ENCODE assay signal across 23 cellular contexts in genomic region chr5:82244854-82245635, GRCh38. TPM values are rescaled to one million over a fixed set of nuclear protein-coding genes. Genes with fewer than 3 reads are reported as not detected.
A peak's percentile ranks its signal among the peaks of the same experiment; 100 is the strongest.
DNase-seq lines count a peak whose midpoint lies in the region; FAIRE-seq and TF ChIP-seq lines count a peak whose summit lies in the region.
"Had no signal": no experiment of that assay in that cellular context is flagged by ENCODE, and none has a peak within 500 bp of the region (broad histone marks: within the 10 kb centered on the region; RNA-seq: fewer than 3 reads in every experiment).

No MANE protein-coding gene starts in this region.

- H3K79me2 ChIP-seq in GM23248 (ENCODE audit: insufficient read depth) (no peaks in the 10 kb centered on the region), H1 (ENCODE audit: control insufficient read depth in 1 of 2, insufficient read depth in 2 of 2, low read length in 2 of 2) (no peaks in the 10 kb centered on the region; a peak in 1 of 4 replicates), parathyroid adenoma (no peaks in the 10 kb centered on the region)

- no peak overlapping the region for H2BK120ac ChIP-seq in H1 (replicated peaks; ENCODE audit: low read depth, low read length)

- no peak overlapping the region for H4K91ac ChIP-seq in H1 (replicated peaks; ENCODE audit: insufficient read length, low read length)

- CTCF ChIA-PET in H1 (lab: Charles Lee; ENCODE audit: partially characterized antibody) = interaction anchor here (0.6 kb wide), 1 partner anchor 271 kb away, joined by 3 read pairs; no protein-coding TSS in a partner anchor

- no peaks in the 10 kb centered on the region for H3F3A ChIP-seq in GM23248 (ENCODE audit: insufficient read depth)

- H3K79me1 ChIP-seq in H1 (ENCODE audit: low read depth, low read length) = no peaks in the 10 kb centered on the region

- no peaks in the 10 kb centered on the region for H3K27me3 ChIP-seq in GM23248 (replicated peaks; ENCODE audit: insufficient read depth)
- no peaks in the 10 kb centered on the region for H3K27me3 ChIP-seq in H1 (replicated peaks in 1 of 4; ENCODE audit: control insufficient read depth in 3 of 4, extremely low read depth in 1 of 4, insufficient read depth in 3 of 4, low read length in 3 of 4)
- no peaks in the 10 kb centered on the region for H3K27me3 ChIP-seq in parathyroid adenoma (ENCODE audit: control insufficient read depth, insufficient read depth, low read length)
- H3K27me3 ChIP-seq in H7 (ENCODE audit: control insufficient read depth, insufficient read depth, low read length) = no peaks in the 10 kb centered on the region
- H3K27me3 ChIP-seq: pancreas had no signal

- TF ChIP-seq CTCF in H1 (IDR thresholded peaks at IDR 0.05; ENCODE audit: control extremely low read depth in 1 of 3, insufficient read depth in 1 of 3, low read depth in 1 of 3, low read length in 3 of 3) = no peak
- TF ChIP-seq CTCF in parathyroid adenoma (IDR thresholded peaks at IDR 0.05) = peak; percentile 14

- 49% methylated on average over 6 of the region's 6 CpGs for WGBS in GM23248 (ENCODE audit: low coverage in 1 of 2, low lambda C conversion rate in 2 of 2, missing lambda C conversion rate in 2 of 2), 2 experiments
- WGBS in H1 (ENCODE audit: extremely low coverage in 1 of 2, insufficient coverage in 1 of 2, insufficient read length in 1 of 2, insufficient replicate concordance in 2 of 2, low coverage in 1 of 2, low lambda C conversion rate in 2 of 2, missing lambda C conversion rate in 1 of 2), 2 experiments = 88% methylated on average over 6 of the region's 6 CpGs; no CpG with 5 or more reads in 1 of the 2 experiments

- no peak overlapping the region for H3K18ac ChIP-seq in H1 (ENCODE audit: extremely low read depth, low read length)

- H3K4me2 ChIP-seq in GM23248 (ENCODE audit: unreplicated experiment) (no peak overlapping the region), H1 (ENCODE audit: insufficient read depth in 1 of 2, low read depth in 2 of 2, low read length in 2 of 2) (no peak overlapping the region), parathyroid adenoma (ENCODE audit: low read length) (peak overlapping the region; percentile 39)

- H2AK5ac ChIP-seq in H1 (ENCODE audit: low read depth, low read length) = no peak overlapping the region

- TF ChIP-seq EP300 in H1 (IDR thresholded peaks at IDR 0.05; ENCODE audit: borderline replicate concordance in 1 of 2, low read depth in 2 of 2, low read length in 2 of 2) = no peak

- no peaks in the 10 kb centered on the region for H4K20me1 ChIP-seq in GM23248 (ENCODE audit: insufficient read depth)
- H4K20me1 ChIP-seq in H1 (replicated peaks in 1 of 2; ENCODE audit: control insufficient read depth in 1 of 2, insufficient read depth in 2 of 2, low read length in 2 of 2) = no peaks in the 10 kb centered on the region

- H3K27ac ChIP-seq in GM23248 (no peak overlapping the region), H1 (ENCODE audit: low read depth, low read length) (no peak overlapping the region), parathyroid adenoma (no peak overlapping the region)
- H3K27ac ChIP-seq: pancreas had no signal

- no peak overlapping the region for H2BK5ac ChIP-seq in H1 (ENCODE audit: low read depth, low read length)

- no peak overlapping the region for H3K23ac ChIP-seq in H1 (ENCODE audit: insufficient read length)

- H3K4me1 ChIP-seq in GM23248 (ENCODE audit: insufficient read depth) = no peaks in the 10 kb centered on the region
- no peaks in the 10 kb centered on the region for H3K4me1 ChIP-seq in H1 (replicated peaks in 1 of 4; ENCODE audit: control insufficient read depth in 3 of 4, insufficient read depth in 4 of 4, low read length in 3 of 4)
- no peaks in the 10 kb centered on the region for H3K4me1 ChIP-seq in parathyroid adenoma
- H3K4me1 ChIP-seq: pancreas had no signal

- in situ Hi-C loops in GM23248 (cut with MboI) = loop anchor here (25.0 kb wide), 1 partner anchor 733 kb away; no protein-coding TSS in a partner anchor
- in situ Hi-C loops in SK-MEL-5 (cut with HindIII; ENCODE audit: low pct_unique_long_range_greater_than_20kb, low sequenced_read_pairs) = no loop called here

- POLR2A ChIA-PET in H1 (lab: Charles Lee; ENCODE audit: partially characterized antibody) = interaction anchor here (1.5 kb wide), 1 partner anchor 32 kb away, joined by 3 read pairs; no protein-coding TSS in a partner anchor

- H4K8ac ChIP-seq in H1 (ENCODE audit: extremely low read depth, insufficient read depth, low read length) = no peak overlapping the region

- H3K9me3 ChIP-seq in GM23248 (ENCODE audit: low read depth) = no peaks in the 10 kb centered on the region
- no peaks in the 10 kb centered on the region for H3K9me3 ChIP-seq in H1 (ENCODE audit: insufficient read depth in 2 of 2, low read depth in 1 of 2, low read length in 1 of 2)
- no peaks in the 10 kb centered on the region for H3K9me3 ChIP-seq in parathyroid adenoma (ENCODE audit: control insufficient read depth, low read length)
- H3K9me3 ChIP-seq: pancreas had no signal

- no peak for TF ChIP-seq POLR2A in H1 (IDR thresholded peaks at IDR 0.05; ENCODE audit: control extremely low read depth in 1 of 2, low read depth in 2 of 2, low read length in 2 of 2)

- H2AFZ ChIP-seq in GM23248 = no peak overlapping the region; the same call in 1 of the 2 replicates
- H2AFZ ChIP-seq in H1 (ENCODE audit: low read length) = no peak overlapping the region
- H2AFZ ChIP-seq in parathyroid adenoma = peak overlapping the region; percentile 8

- no peak overlapping the region for H4K5ac ChIP-seq in H1 (ENCODE audit: insufficient read length, low read depth, low read length)

- H3K14ac ChIP-seq in H1 (ENCODE audit: insufficient read length) = no peak overlapping the region

- H3K4ac ChIP-seq in H1 (replicated peaks; ENCODE audit: insufficient read length, low read depth, low read length) = no peak overlapping the region

- no peak overlapping the region for H3K56ac ChIP-seq in H1 (replicated peaks; ENCODE audit: insufficient read length, low read depth, low read length)

- H3K36me3 ChIP-seq in GM23248 (ENCODE audit: low read depth) (no peaks in the 10 kb centered on the region), H1 (ENCODE audit: control insufficient read depth in 2 of 4, insufficient read depth in 4 of 4, low read length in 3 of 4) (no peaks in the 10 kb centered on the region), parathyroid adenoma (ENCODE audit: control insufficient read depth, insufficient read depth, low read length) (no peaks in the 10 kb centered on the region), H7 (replicated peaks; ENCODE audit: control insufficient read depth, insufficient read depth, low read length) (no peaks in the 10 kb centered on the region)
- H3K36me3 ChIP-seq: pancreas had no signal

- no peaks in the 10 kb centered on the region for H3K23me2 ChIP-seq in H1 (ENCODE audit: low read depth, low read length)

- no peaks in the 10 kb centered on the region for H3K9me2 ChIP-seq in GM23248 (ENCODE audit: insufficient read depth)

- H3K9ac ChIP-seq in GM23248 (no peak overlapping the region), H1 (replicated peaks in 1 of 4; ENCODE audit: extremely low read depth in 1 of 4, low read depth in 3 of 4, low read length in 3 of 4) (no peak overlapping the region), parathyroid adenoma (no peak overlapping the region)

- no peak overlapping the region for H2BK12ac ChIP-seq in H1 (ENCODE audit: low read depth, low read length)

- DNase-seq in GM23248 = peak; percentile 5
- DNase-seq in SK-MEL-5 (ENCODE audit: low read depth, low spot score) = peak; percentile 47
- no peak for DNase-seq in H1 (ENCODE audit: low read depth in 1 of 2, low spot score in 2 of 2)
- no peak for DNase-seq in SHP77 (lab: John Stamatoyannopoulos, UW)
- no peak for DNase-seq in DMS79 (lab: John Stamatoyannopoulos, UW)
- no peak for DNase-seq in H7
- no peak for DNase-seq in SW480 (ENCODE audit: low spot score)
- DNase-seq: activated B cell treated with CpG ODN at 0.5 μM for 24 hours; activated CD4-positive, alpha-beta memory T cell treated with anti-CD3 and anti-CD28 coated beads, Interleukin-2, amount 10 ng/mL, durations not matched to agents 7 days and 5 days; activated naive CD4-positive, alpha-beta T cell treated with anti-CD3 and anti-CD28 coated beads, Interleukin-2, amount 10 ng/mL, durations not matched to agents 7 days and 5 days; activated T-cell treated with anti-CD3 and anti-CD28 coated beads, Interleukin-2, amount 50 U/mL, for 24 hours; AML-193; hypothalamus; kidney; NCI-H226; pancreas; SHP77 treated with DMSO at 0.1 percent for 48 hours; stimulated activated CD4-positive, alpha-beta T cell treated with anti-CD3 and anti-CD28 coated beads, Interleukin-2, amount 100 ng/mL, for 48 hours; trophoblast cell had no signal

- H3K4me3 ChIP-seq in GM23248 (no peak overlapping the region), H1 (ENCODE audit: extremely low read depth in 1 of 4, insufficient read depth in 2 of 4, low read depth in 3 of 4, low read length in 4 of 4) (no peak overlapping the region), parathyroid adenoma (ENCODE audit: low read depth, low read length) (no peak overlapping the region), H7 (ENCODE audit: insufficient read depth, low read depth, low read length) (no peak overlapping the region)
- H3K4me3 ChIP-seq: GM12878, lung, pancreas had no signal

- no peak overlapping the region for H2BK20ac ChIP-seq in H1 (ENCODE audit: low read length)

- no peak for FAIRE-seq in H1 (lab: Jason Lieb, UNC)
- FAIRE-seq: endometrium, kidney had no signal

- no peak overlapping the region for H2BK15ac ChIP-seq in H1 (ENCODE audit: low read length)

- peak; percentile 35 to 43 for TF ChIP-seq RAD21 in H1 (IDR thresholded peaks at IDR 0.05 in 1 of 2, conservative IDR thresholded peaks at IDR 0.05 in 1 of 2; ENCODE audit: low read depth in 2 of 2, low read length in 2 of 2)

TF ChIP-seq in H1, 55 proteins besides CTCF, POLR2A, EP300 and RAD21 (continues in another document):
- no peak for TF ChIP-seq CEBPB (IDR thresholded peaks at IDR 0.05; ENCODE audit: low read depth, low read length)

RNA-seq across cellular contexts. Expression of gene RPS23, which starts 33.1 kb away (rescaled TPM):
- 1,434 and 1,581 TPM in 2 replicates for total RNA-seq in GM23248 (2014; rRNA removed; shearing (Covaris generic))
- polyA plus RNA-seq in GM23248 (2016; fragmentation: Nextera tagmentation; extraction: Ambion mirVana) (921 and 936 TPM in 2 replicates), H1 (2011; rRNA removed) (2,869 and 4,867 TPM in 2 replicates)
- 5,316 and 5,447 TPM in 2 replicates for total RNA-seq in SK-MEL-5 (2014; rRNA removed; shearing (Covaris generic))
- polyA plus RNA-seq in SK-MEL-5 (2015; cell fraction: cytosol; rRNA removed) = 3,447 and 3,665 TPM in 2 replicates
- polyA plus RNA-seq in SK-MEL-5 (2015; cell fraction: nucleus; rRNA removed) = 567 and 718 TPM in 2 replicates
- total RNA-seq in H1 (2021; fragmentation: NEBNext Ultra II Directional; extraction: Animal tissue kit (Norgen Biotek cat#: 25700)) = 2,559 and 2,561 TPM in 2 replicates
- 6,096 TPM for polyA plus RNA-seq in H1 (2011; cell fraction: cytosol; rRNA removed)
- polyA plus RNA-seq in H1 (2011; cell fraction: nucleus; rRNA removed) = 1,659 TPM
- 4,061 to 6,536 TPM (median 5,485 TPM) in 4 replicates for polyA plus RNA-seq in H1 (2012, experiment 1 of 2)
- 4,122 TPM for polyA plus RNA-seq in H1 (2012, experiment 2 of 2)
- 3,517 TPM for polyA plus RNA-seq in H1 (2013, experiment 1 of 2)
- 3,428 TPM for polyA plus RNA-seq in H1 (2013, experiment 2 of 2)
- 1,403 and 1,559 TPM in 2 replicates for polyA minus RNA-seq in H1 (2011; rRNA and poly(A)+ RNA removed)
- polyA minus RNA-seq in H1 (2011; cell fraction: cytosol; rRNA and poly(A)+ RNA removed) = 652 TPM
- polyA minus RNA-seq in H1 (2011; cell fraction: nucleus; rRNA and poly(A)+ RNA removed) = 457 TPM
- total RNA-seq in H7 (2014; rRNA removed; shearing (Covaris generic)) = 2,290 and 3,010 TPM in 2 replicates

Comparison
In these comparisons a context has a peak if more than half of its experiments do, and no peak if none do; other contexts are left out.
1. DNase-seq: peak in GM23248 (single experiment) and SK-MEL-5 (single experiment); none in H1 (0 of 2), SHP77 (0 of 2), DMS79 (single experiment), H7 (single experiment) and SW480 (single experiment).